2 cellular contexts compared by ENCODE assay signal in genomic region chr10:34216348-34216908, GRCh38.
TF ChIP-seq lines count a peak whose summit lies in the region.

No MANE protein-coding gene starts in this region.

TF ChIP-seq in IMR-90, 13 proteins besides CTCF, POLR2A, EP300 and RAD21:
- no peak for TF ChIP-seq MAZ (IDR thresholded peaks at IDR 0.05; ENCODE audit: borderline replicate concordance, low read depth, low read length)
- no peak for TF ChIP-seq ELK1 (IDR thresholded peaks at IDR 0.05; ENCODE audit: borderline replicate concordance, low read depth, low read length)

TF ChIP-seq in HepG2, 621 proteins besides CTCF, POLR2A, EP300 and RAD21 (continues in another document):
- TF ChIP-seq WIZ (CRISPR knock-in tag; IDR thresholded peaks at IDR 0.05): no peak
- TF ChIP-seq MAF1 (CRISPR knock-in tag; IDR thresholded peaks at IDR 0.05; ENCODE audit: borderline replicate concordance): no peak
- no peak for TF ChIP-seq MIER3 (CRISPR knock-in tag; IDR thresholded peaks at IDR 0.05; ENCODE audit: borderline replicate concordance)
- TF ChIP-seq SNAPC5 (CRISPR knock-in tag; IDR thresholded peaks at IDR 0.05; ENCODE audit: borderline replicate concordance): no peak
- no peak for TF ChIP-seq TFAP4 (IDR thresholded peaks at IDR 0.05; ENCODE audit: borderline replicate concordance, low read depth)
- TF ChIP-seq ZNF260 (CRISPR knock-in tag; IDR thresholded peaks at IDR 0.05; ENCODE audit: borderline replicate concordance, low read depth): no peak
- TF ChIP-seq CHCHD3 (CRISPR knock-in tag; IDR thresholded peaks at IDR 0.05): no peak
- TF ChIP-seq KDM5B (CRISPR knock-in tag; IDR thresholded peaks at IDR 0.05; ENCODE audit: borderline replicate concordance): no peak
- TF ChIP-seq ZNF766 (CRISPR knock-in tag; IDR thresholded peaks at IDR 0.05; ENCODE audit: borderline replicate concordance): no peak
- no peak for TF ChIP-seq ZNF75D (CRISPR knock-in tag; IDR thresholded peaks at IDR 0.05; ENCODE audit: borderline replicate concordance)
- TF ChIP-seq HHEX (CRISPR knock-in tag; IDR thresholded peaks at IDR 0.05): no peak
- no peak for TF ChIP-seq ZNF17 (CRISPR knock-in tag; IDR thresholded peaks at IDR 0.05)
- TF ChIP-seq ZBTB44 (CRISPR knock-in tag; IDR thresholded peaks at IDR 0.05): no peak
- TF ChIP-seq NCOA5 (CRISPR knock-in tag; IDR thresholded peaks at IDR 0.05): no peak
- TF ChIP-seq ZFP36L2 (CRISPR knock-in tag; IDR thresholded peaks at IDR 0.05): no peak
- TF ChIP-seq ZNF281 (CRISPR knock-in tag; IDR thresholded peaks at IDR 0.05; ENCODE audit: borderline replicate concordance): no peak
- TF ChIP-seq STAG1 (CRISPR knock-in tag; IDR thresholded peaks at IDR 0.05): 0 out of 2 replicates have a peak, but pooled peaks have one; percentile 23
- TF ChIP-seq TCF7L2 (IDR thresholded peaks at IDR 0.05; ENCODE audit: low read depth, low read length): no peak
- TF ChIP-seq MATR3 (CRISPR knock-in tag; IDR thresholded peaks at IDR 0.05): no peak
- no peak for TF ChIP-seq ATF7-NPFF (CRISPR knock-in tag; IDR thresholded peaks at IDR 0.05; ENCODE audit: low read depth)
- no peak for TF ChIP-seq ZNF788 (CRISPR knock-in tag; IDR thresholded peaks at IDR 0.05; ENCODE audit: borderline replicate concordance)
- no peak for TF ChIP-seq ZNF329 (CRISPR knock-in tag; IDR thresholded peaks at IDR 0.05; ENCODE audit: low read depth)
- no peak for TF ChIP-seq SRSF9 (IDR thresholded peaks at IDR 0.05; ENCODE audit: borderline replicate concordance, insufficient read depth, low read depth, low read length, poor library complexity, severe bottlenecking)
- no peak for TF ChIP-seq KLF12 (CRISPR knock-in tag; IDR thresholded peaks at IDR 0.05; ENCODE audit: borderline replicate concordance)
- peak; percentile 83; the same call in 1 of the 2 replicates for TF ChIP-seq AHDC1 (CRISPR knock-in tag; IDR thresholded peaks at IDR 0.05; ENCODE audit: borderline replicate concordance)
- no peak for TF ChIP-seq DR1 (CRISPR knock-in tag; IDR thresholded peaks at IDR 0.05)
- TF ChIP-seq MTF2 (CRISPR knock-in tag; IDR thresholded peaks at IDR 0.05; ENCODE audit: borderline replicate concordance): no peak
- peak; percentile 83; the same call in 1 of the 2 replicates for TF ChIP-seq SALL1 (CRISPR knock-in tag; IDR thresholded peaks at IDR 0.05)
- peak; percentile 34; the same call in 1 of the 2 replicates for TF ChIP-seq ZNF12 (CRISPR knock-in tag; IDR thresholded peaks at IDR 0.05)
- no peak for TF ChIP-seq ZNF337 (CRISPR knock-in tag; IDR thresholded peaks at IDR 0.05; ENCODE audit: borderline replicate concordance, low read depth)
- no peak for TF ChIP-seq ZNF616 (CRISPR knock-in tag; IDR thresholded peaks at IDR 0.05; ENCODE audit: low read depth)
- no peak for TF ChIP-seq ZBTB49 (CRISPR knock-in tag; IDR thresholded peaks at IDR 0.05; ENCODE audit: borderline replicate concordance)
- peak; percentile 65; the same call in 1 of the 2 replicates for TF ChIP-seq ZMYM3 (CRISPR knock-in tag; IDR thresholded peaks at IDR 0.05)
- peak; percentile 62; the same call in 1 of the 2 replicates for TF ChIP-seq ZNF331 (CRISPR knock-in tag; IDR thresholded peaks at IDR 0.05)
- no peak for TF ChIP-seq ARID2 (CRISPR knock-in tag; IDR thresholded peaks at IDR 0.05; ENCODE audit: borderline replicate concordance)
- TF ChIP-seq TFDP1 (CRISPR knock-in tag; IDR thresholded peaks at IDR 0.05; ENCODE audit: borderline replicate concordance): no peak
- peak; percentile 70 for TF ChIP-seq HNF4A (CRISPR knock-in tag; IDR thresholded peaks at IDR 0.05)
- no peak for TF ChIP-seq ZNF782 (CRISPR knock-in tag; IDR thresholded peaks at IDR 0.05; ENCODE audit: borderline replicate concordance)
- no peak for TF ChIP-seq ZXDC (CRISPR knock-in tag; IDR thresholded peaks at IDR 0.05)
- no peak for TF ChIP-seq NFRKB (IDR thresholded peaks at IDR 0.05)
- no peak for TF ChIP-seq HOXA5 (CRISPR knock-in tag; IDR thresholded peaks at IDR 0.05)
- no peak for TF ChIP-seq ZNF558 (CRISPR knock-in tag; IDR thresholded peaks at IDR 0.05; ENCODE audit: borderline replicate concordance)
- peak; percentile 79 for TF ChIP-seq CREM (IDR thresholded peaks at IDR 0.05)
- TF ChIP-seq CREM (CRISPR knock-in tag; IDR thresholded peaks at IDR 0.05): no peak
- TF ChIP-seq ZNF446 (CRISPR knock-in tag; IDR thresholded peaks at IDR 0.05): no peak
- peak; percentile 82 for TF ChIP-seq ZBTB34 (CRISPR knock-in tag; IDR thresholded peaks at IDR 0.05)
- TF ChIP-seq NKX3-1 (CRISPR knock-in tag; IDR thresholded peaks at IDR 0.05): no peak
